ENCODE assay signal across 8 cellular contexts in the genomic region with DNA sequence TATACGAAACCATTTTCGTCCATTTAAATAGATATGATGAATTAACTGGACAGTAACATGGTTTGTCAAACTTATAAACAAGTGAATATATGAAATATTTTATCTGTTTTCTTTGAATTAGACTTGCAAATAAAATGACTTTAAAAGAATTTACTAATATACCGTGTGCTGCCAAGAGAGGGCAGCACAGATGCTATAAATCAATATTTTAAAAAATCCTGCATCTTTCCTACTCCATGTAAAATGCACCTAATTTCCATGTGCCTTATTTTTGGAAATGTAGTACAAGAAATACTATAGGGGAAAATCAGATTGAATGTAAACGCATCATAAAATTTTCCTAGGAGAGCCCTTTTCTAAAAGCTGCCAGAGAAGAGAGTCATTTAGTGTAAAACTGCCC.
A peak's percentile ranks its signal among the peaks of the same experiment; 100 is the strongest.
DNase-seq lines count a peak whose midpoint lies in the region; ATAC-seq and TF ChIP-seq lines count a peak whose summit lies in the region.

No MANE protein-coding gene starts in this region.

- no peak overlapping the region for H3K27ac Mint-ChIP-seq in activated T-helper 2 cell treated with anti-CD3 and anti-CD28 coated beads, Interferon-gamma antibody, Interleukin-2, Interleukin-4, amounts not matched to agents 10 μg/mL and 5 μg/mL and 100 μg/mL, durations not matched to agents 14 hours and 24 hours and 36 hours

- ATAC-seq in left cardiac atrium = no peak

- H3K36me3 Mint-ChIP-seq in activated T-helper 2 cell treated with anti-CD3 and anti-CD28 coated beads, Interferon-gamma antibody, Interleukin-2, Interleukin-4, amounts not matched to agents 10 μg/mL and 5 μg/mL and 100 μg/mL, durations not matched to agents 14 hours and 24 hours and 36 hours (ENCODE audit: low read depth) = peaks cover 43% of the 10 kb centered on the region

- no peak overlapping the region for H3K4me3 ChIP-seq in brain microvascular endothelial cell (ENCODE audit: low read depth, low read length)

- H3K27ac ChIP-seq in brain microvascular endothelial cell = no peak overlapping the region

- H3K4me1 Mint-ChIP-seq in activated T-helper 2 cell treated with anti-CD3 and anti-CD28 coated beads, Interferon-gamma antibody, Interleukin-2, Interleukin-4, amounts not matched to agents 10 μg/mL and 5 μg/mL and 100 μg/mL, durations not matched to agents 14 hours and 24 hours and 36 hours (ENCODE audit: low read depth) = peaks cover 2% of the 10 kb centered on the region

- no peaks in the 10 kb centered on the region for H3K36me3 ChIP-seq in brain microvascular endothelial cell (replicated peaks)

- intact Hi-C loops in left cardiac atrium (cut with DNase I) = no loop called here
- intact Hi-C loops in activated T-helper 2 cell treated with anti-CD3 and anti-CD28 coated beads, Interferon-gamma antibody, Interleukin-2, Interleukin-4, amounts not matched to agents 10 μg/mL and 5 μg/mL and 100 μg/mL, durations not matched to agents 14 hours and 24 hours and 36 hours (cut with micrococcal nuclease) = loop anchor here (1.0 to 10.0 kb wide), 3 partner anchors 61 to 161 kb away; a partner anchor contains a TSS

- H3K4me3 Mint-ChIP-seq in activated T-helper 2 cell treated with anti-CD3 and anti-CD28 coated beads, Interferon-gamma antibody, Interleukin-2, Interleukin-4, amounts not matched to agents 10 μg/mL and 5 μg/mL and 100 μg/mL, durations not matched to agents 14 hours and 24 hours and 36 hours (ENCODE audit: low read depth) = no peak overlapping the region

- TF ChIP-seq CTCF in brain microvascular endothelial cell (IDR thresholded peaks at IDR 0.05; ENCODE audit: low read depth, low read length, missing control alignments) = peak; percentile 55

- H3K9me3 Mint-ChIP-seq in activated T-helper 2 cell treated with anti-CD3 and anti-CD28 coated beads, Interferon-gamma antibody, Interleukin-2, Interleukin-4, amounts not matched to agents 10 μg/mL and 5 μg/mL and 100 μg/mL, durations not matched to agents 14 hours and 24 hours and 36 hours = no peaks in the 10 kb centered on the region

- in situ Hi-C loops in brain microvascular endothelial cell (cut with HindIII; ENCODE audit: low pct_ligation_motif_present, low sequenced_read_pairs) = no loop called here

- no peaks in the 10 kb centered on the region for H3K27me3 ChIP-seq in brain microvascular endothelial cell (replicated peaks)

- H3K27me3 Mint-ChIP-seq in activated T-helper 2 cell treated with anti-CD3 and anti-CD28 coated beads, Interferon-gamma antibody, Interleukin-2, Interleukin-4, amounts not matched to agents 10 μg/mL and 5 μg/mL and 100 μg/mL, durations not matched to agents 14 hours and 24 hours and 36 hours (ENCODE audit: low read depth) = no peaks in the 10 kb centered on the region

- DNase-seq in EL = peak; percentile 6
- peak; percentile 18 for DNase-seq in LHCN-M2 (ENCODE audit: low read depth)
- DNase-seq in brain microvascular endothelial cell = peak; percentile 36
- DNase-seq in midbrain (lab: John Stamatoyannopoulos, UW) = peak; percentile 1
- DNase-seq in activated effector memory CD4-positive, alpha-beta T cell treated with anti-CD3 and anti-CD28 coated beads, Interleukin-2, amount 50 U/mL, for 16 hours = no peak
- no peak for DNase-seq in NCI-H1436 (lab: John Stamatoyannopoulos, UW)
- DNase-seq in left cardiac atrium = no peak
- DNase-seq in activated T-helper 2 cell treated with anti-CD3 and anti-CD28 coated beads, Interferon-gamma antibody, Interleukin-2, Interleukin-4, amounts not matched to agents 10 μg/mL and 5 μg/mL and 100 μg/mL, durations not matched to agents 14 hours and 24 hours and 36 hours (ENCODE audit: low spot score) = no peak

Comparison
In these comparisons a context has a peak if more than half of its experiments do, and no peak if none do; other contexts are left out.
1. DNase-seq: peak in EL (single experiment), LHCN-M2 (single experiment), brain microvascular endothelial cell (single experiment) and midbrain (single experiment); none in activated effector memory CD4-positive, alpha-beta T cell treated with anti-CD3 and anti-CD28 coated beads, Interleukin-2, amount 50 U/mL, for 16 hours (single experiment), NCI-H1436 (single experiment), left cardiac atrium (single experiment) and activated T-helper 2 cell treated with anti-CD3 and anti-CD28 coated beads, Interferon-gamma antibody, Interleukin-2, Interleukin-4, amounts not matched to agents 10 μg/mL and 5 μg/mL and 100 μg/mL, durations not matched to agents 14 hours and 24 hours and 36 hours (single experiment).